ENCODE assay signal across 30 cellular contexts in genomic region chr1:100279954-100280682, GRCh38. TPM values are rescaled to one million over a fixed set of nuclear protein-coding genes. Genes with fewer than 3 reads are reported as not detected.
DNase-seq lines count a peak whose midpoint lies in the region; ATAC-seq, FAIRE-seq and TF ChIP-seq lines count a peak whose summit lies in the region.
"Had no signal": no experiment of that assay in that cellular context is flagged by ENCODE, and none has a peak within 500 bp of the region (broad histone marks: within the 10 kb centered on the region; RNA-seq: fewer than 3 reads in every experiment).

No MANE protein-coding gene starts in this region.

- H3K4me1 Mint-ChIP-seq in activated naive CD8-positive, alpha-beta T cell (ENCODE audit: low read depth): peaks cover 22% of the 10 kb centered on the region
- peaks cover 8% of the 10 kb centered on the region for H3K4me1 Mint-ChIP-seq in activated naive CD8-positive, alpha-beta T cell treated with anti-CD3 and anti-CD28 coated beads for 36 hours
- H3K4me1 Mint-ChIP-seq: stimulated activated naive B cell treated with anti-CD40 and anti-IgM and Interleukin-4, amounts not matched to agents 10 μg/mL and 1 μg/mL and 100 μg/mL, for 72 hours had no signal

- no peak overlapping the region for H3K4me3 Mint-ChIP-seq in activated naive CD8-positive, alpha-beta T cell
- H3K4me3 Mint-ChIP-seq in activated naive CD8-positive, alpha-beta T cell treated with anti-CD3 and anti-CD28 coated beads for 36 hours: no peak overlapping the region
- H3K4me3 Mint-ChIP-seq: activated CD4-positive, alpha-beta T cell treated with anti-CD3 and anti-CD28 coated beads for 36 hours; CD4-positive, CD25-positive, alpha-beta regulatory T cell; immature natural killer cell; memory B cell; stimulated activated naive B cell treated with anti-CD40 and anti-IgM and Interleukin-4, amounts not matched to agents 10 μg/mL and 1 μg/mL and 100 μg/mL, for 72 hours had no signal

- H3K9me3 ChIP-seq in K562 (replicated peaks; ENCODE audit: control insufficient read depth, insufficient read depth, low read depth, low read length) (no peaks in the 10 kb centered on the region; the same call in 1 of the 2 replicates), right atrium auricular region (no peaks in the 10 kb centered on the region), stomach (no peaks in the 10 kb centered on the region)
- H3K9me3 ChIP-seq: A549, prostate gland, SJCRH30 had no signal

- TF ChIP-seq CTCF in K562 (IDR thresholded peaks at IDR 0.05 in 2 of 3, conservative IDR thresholded peaks at IDR 0.05 in 1 of 3; ENCODE audit: insufficient read depth in 2 of 3, low read depth in 1 of 3, low read length in 3 of 3): no peak
- TF ChIP-seq CTCF in right atrium auricular region (IDR thresholded peaks at IDR 0.05): no peak
- no peak for TF ChIP-seq CTCF in stomach (IDR thresholded peaks at IDR 0.05)

- H3K27me3 Mint-ChIP-seq in activated naive CD8-positive, alpha-beta T cell: no peaks in the 10 kb centered on the region
- no peaks in the 10 kb centered on the region for H3K27me3 Mint-ChIP-seq in activated naive CD8-positive, alpha-beta T cell treated with anti-CD3 and anti-CD28 coated beads for 36 hours
- H3K27me3 Mint-ChIP-seq: activated CD4-positive, alpha-beta T cell treated with anti-CD3 and anti-CD28 coated beads for 36 hours; CD4-positive, CD25-positive, alpha-beta regulatory T cell; memory B cell; stimulated activated naive B cell treated with anti-CD40 and anti-IgM and Interleukin-4, amounts not matched to agents 10 μg/mL and 1 μg/mL and 100 μg/mL, for 72 hours had no signal

- H3K36me3 ChIP-seq in K562 (ENCODE audit: control insufficient read depth, insufficient read depth, low read length) (peaks cover 89% of the 10 kb centered on the region), right atrium auricular region (peaks cover 56% of the 10 kb centered on the region), stomach (peaks cover 45 to 99% (median 95%) of the 10 kb centered on the region in 4 donors)

- no peak for DNase-seq in activated naive CD8-positive, alpha-beta T cell treated with anti-CD3 and anti-CD28 coated beads for 36 hours
- DNase-seq in K562 (ENCODE audit: extremely low read depth in 1 of 4, low spot score in 3 of 4) (no peak), right atrium auricular region (ENCODE audit: low spot score) (no peak), stomach (peak; percentile 43)
- no peak for DNase-seq in stimulated activated CD4-positive, alpha-beta T cell treated with anti-CD3 and anti-CD28 coated beads, Interleukin-15, amount 100 ng/mL, for 24 hours
- DNase-seq: activated CD4-positive, alpha-beta T cell treated with anti-CD3 and anti-CD28 coated beads for 36 hours; activated gamma-delta T cell treated with Interleukin-2 at 50 U/mL for 16 hours; AML-193; amniotic stem cell; brain microvascular endothelial cell; CD4-positive, CD25-positive, alpha-beta regulatory T cell; hypothalamus; immature natural killer cell; KBM-7; left colon; NCI-H1092; NCI-H1694; NCI-H2171 treated with DMSO at 0.1 percent for 48 hours; NCI-H510A; SJCRH30; stimulated activated naive B cell treated with anti-CD40 and anti-IgM and Interleukin-4, amounts not matched to agents 10 μg/mL and 1 μg/mL and 100 μg/mL, for 72 hours; T1000 had no signal

- H2AFZ ChIP-seq in K562 (ENCODE audit: low read depth, low read length): no peak overlapping the region

- H3K9ac ChIP-seq in K562 (ENCODE audit: insufficient read depth in 1 of 2, low read depth in 2 of 2, low read length in 2 of 2): no peak overlapping the region

- in situ Hi-C loops in K562 (cut with MboI): no loop called here

- H3K27ac ChIP-seq in K562 (ENCODE audit: extremely low read depth, low read depth, low read length) (no peak overlapping the region), right atrium auricular region (peak overlapping the region; percentile 40 to 76), stomach (no peak overlapping the region)
- H3K27ac ChIP-seq: A549, brain microvascular endothelial cell, prostate gland, SJCRH30, VCaP had no signal

- H3K4me1 ChIP-seq in K562 (replicated peaks in 1 of 2; ENCODE audit: control insufficient read depth in 2 of 2, insufficient read depth in 2 of 2, low read length in 2 of 2) (no peaks in the 10 kb centered on the region), right atrium auricular region (no peaks in the 10 kb centered on the region), stomach (peaks cover 0 to 22% (median 11%) of the 10 kb centered on the region in 4 donors)
- H3K4me1 ChIP-seq: A549, prostate gland, SJCRH30 had no signal

- intact Hi-C loops in K562 (cut with micrococcal nuclease): loop anchor here (5.0 kb wide), 1 partner anchor 177 kb away; no protein-coding TSS in a partner anchor
- intact Hi-C loops in stomach (cut with DNase I; ENCODE audit: low total_unique reads): loop anchor here (10.0 kb wide), 1 partner anchor 185 kb away; no protein-coding TSS in a partner anchor

- no peaks in the 10 kb centered on the region for H4K20me1 ChIP-seq in K562 (replicated peaks; ENCODE audit: control insufficient read depth, insufficient read depth, low read length)

- TF ChIP-seq EP300 in K562 (IDR thresholded peaks at IDR 0.05; ENCODE audit: low read length) (no peak), stomach (IDR thresholded peaks at IDR 0.05) (no peak)

- H3K4me3 ChIP-seq in K562 (no peak overlapping the region), right atrium auricular region (no peak overlapping the region), stomach (no peak overlapping the region)
- H3K4me3 ChIP-seq: A549, prostate gland, SJCRH30 had no signal

- ATAC-seq in K562 (no peak), HG02588 (IDR thresholded peaks at IDR 0.05; ENCODE audit: unreplicated experiment) (no peak), HG03521 (IDR thresholded peaks at IDR 0.05; ENCODE audit: unreplicated experiment) (no peak)
- ATAC-seq: A549; activated CD4-positive, alpha-beta T cell treated with anti-CD3 and anti-CD28 coated beads for 36 hours; left colon; stimulated activated naive B cell treated with anti-CD40 and anti-IgM and Interleukin-4, amounts not matched to agents 10 μg/mL and 1 μg/mL and 100 μg/mL, for 72 hours had no signal

- CTCF ChIA-PET in K562 (lab: Yijun Ruan, JAX; ENCODE audit: low intra/inter-chr PET ratio): no interaction called here

- FAIRE-seq in K562 (lab: Jason Lieb, UNC): no peak
- FAIRE-seq: A549, HTR-8/SVneo had no signal

- 65% methylated on average over 2 of the region's 2 CpGs for WGBS in K562 (ENCODE audit: insufficient coverage, low coverage, missing lambda C conversion rate)
- 24 to 59% (median 40%) methylated on average over 2 of the region's 2 CpGs for WGBS in stomach, 5 donors

- H3K36me3 Mint-ChIP-seq in activated naive CD8-positive, alpha-beta T cell: peaks cover 14% of the 10 kb centered on the region
- peaks cover 26% of the 10 kb centered on the region for H3K36me3 Mint-ChIP-seq in activated naive CD8-positive, alpha-beta T cell treated with anti-CD3 and anti-CD28 coated beads for 36 hours

- no TSS peak for BruUV-seq in K562 (replicated peaks; lab: Mats Ljungman, UMichigan)

- TF ChIP-seq RAD21 in K562 (CRISPR knock-in tag; conservative IDR thresholded peaks at IDR 0.05 in 1 of 2, IDR thresholded peaks at IDR 0.05 in 1 of 2): no peak

- H3K9me1 ChIP-seq in K562 (ENCODE audit: control insufficient read depth, insufficient read depth, low read length): no peaks in the 10 kb centered on the region

- H3K4me2 ChIP-seq in K562 (ENCODE audit: insufficient read depth, low read length): no peak overlapping the region
- H3K4me2 ChIP-seq: A549 had no signal

- H3K9me3 Mint-ChIP-seq in activated naive CD8-positive, alpha-beta T cell (ENCODE audit: low read depth): no peaks in the 10 kb centered on the region
- H3K9me3 Mint-ChIP-seq in activated naive CD8-positive, alpha-beta T cell treated with anti-CD3 and anti-CD28 coated beads for 36 hours: no peaks in the 10 kb centered on the region
- H3K9me3 Mint-ChIP-seq: CD4-positive, CD25-positive, alpha-beta regulatory T cell; immature natural killer cell; memory B cell; stimulated activated naive B cell treated with anti-CD40 and anti-IgM and Interleukin-4, amounts not matched to agents 10 μg/mL and 1 μg/mL and 100 μg/mL, for 72 hours had no signal

- H3K27me3 ChIP-seq in K562 (ENCODE audit: control insufficient read depth in 2 of 2, insufficient read depth in 2 of 2, low read length in 2 of 2): no peaks in the 10 kb centered on the region
- H3K27me3 ChIP-seq in right atrium auricular region: no peaks in the 10 kb centered on the region
- H3K27me3 ChIP-seq in stomach: no peaks in the 10 kb centered on the region
- H3K27me3 ChIP-seq: brain microvascular endothelial cell, SJCRH30 had no signal

- H3K27ac Mint-ChIP-seq in activated naive CD8-positive, alpha-beta T cell: peak overlapping the region; percentile 13
- no peak overlapping the region for H3K27ac Mint-ChIP-seq in activated naive CD8-positive, alpha-beta T cell treated with anti-CD3 and anti-CD28 coated beads for 36 hours
- H3K27ac Mint-ChIP-seq: memory B cell; stimulated activated naive B cell treated with anti-CD40 and anti-IgM and Interleukin-4, amounts not matched to agents 10 μg/mL and 1 μg/mL and 100 μg/mL, for 72 hours had no signal

- TF ChIP-seq POLR2A in K562 (conservative IDR thresholded peaks at IDR 0.05): no peak
- TF ChIP-seq POLR2A in stomach (IDR thresholded peaks at IDR 0.05): no peak

- H3K79me2 ChIP-seq in K562 (ENCODE audit: control insufficient read depth, insufficient read depth, low read length): peaks cover 5% of the 10 kb centered on the region; the same call in 1 of the 3 replicates

- POLR2A ChIA-PET in K562 (lab: Yijun Ruan, JAX): interaction anchor here (0.9 to 1.6 kb wide), 4 partner anchors 9 to 83 kb away, joined by 3 to 5 read pairs (median 4); partner anchors contain the start of gene RTCA

RNA-seq across cellular contexts. Expression of gene RTCA, which starts 14.1 kb away (rescaled TPM):
- 10 to 100 TPM; 49.4 to 50.4 TPM for total RNA-seq in activated naive CD8-positive, alpha-beta T cell treated with anti-CD3 and anti-CD28 coated beads for 36 hours
- 46.7 and 59.6 TPM in 2 replicates for total RNA-seq in K562 (2011; cell fraction: chromatin; rRNA removed; ENCODE audit: low replicate concordance)
- total RNA-seq in K562 (2011; cell fraction: nucleolus; rRNA removed): 40.4 and 45.0 TPM in 2 replicates
- 42.6 and 56.6 TPM in 2 replicates for total RNA-seq in K562 (2011; cell fraction: nucleoplasm; rRNA removed)
- total RNA-seq in K562 (2014; rRNA removed) (45.8 and 47.8 TPM in 2 replicates), K562 (2014; rRNA removed; fragmentation: Illumina TruSeq; extraction: Trizol) (40.6 and 48.1 TPM in 2 replicates), K562 (2015; rRNA removed; fragmentation: Illumina TruSeq; extraction: Trizol) (38.5 and 43.3 TPM in 2 replicates), K562 (2021) (43.2 and 44.3 TPM in 2 replicates), right atrium auricular region (10 to 100 TPM; 20.2 to 30.7 TPM), stomach (10 to 100 TPM; 16.5 to 51.9 (median 19.8) TPM)
- polyA plus RNA-seq in K562 (2011; rRNA removed) (46.6 and 57.2 TPM in 2 replicates), K562 (2014; fragmentation: Illumina TruSeq; extraction: Trizol) (33.2 and 37.5 TPM in 2 replicates), K562 (2014; fragmentation: Nextera tagmentation; extraction: Ambion mirVana) (10 to 100 TPM; 11.6 to 13.1 TPM), K562 (2014; rRNA removed) (46.3 and 51.4 TPM in 2 replicates), stomach (10 to 100 TPM; 22.1 to 29.6 (median 22.6) TPM)
- 15.5 and 28.2 TPM in 2 replicates for polyA plus RNA-seq in K562 (2011; cell fraction: cytosol; rRNA removed)
- polyA plus RNA-seq in K562 (2011; cell fraction: nucleus; rRNA removed): 27.5 and 31.1 TPM in 2 replicates
- polyA plus RNA-seq in K562 (2012): 43.2 and 65.0 TPM in 2 replicates
- polyA minus RNA-seq in K562 (2011; rRNA and poly(A)+ RNA removed): 46.3 and 59.5 TPM in 2 replicates
- 18.6 and 19.3 TPM in 2 replicates for polyA minus RNA-seq in K562 (2011; cell fraction: cytosol; rRNA and poly(A)+ RNA removed)
- polyA minus RNA-seq in K562 (2011; cell fraction: nucleus; rRNA and poly(A)+ RNA removed): 37.7 and 58.6 TPM in 2 replicates

RNA-seq across cellular contexts. Expression of gene DBT, which starts 30.5 kb away (rescaled TPM):
- total RNA-seq in activated naive CD8-positive, alpha-beta T cell treated with anti-CD3 and anti-CD28 coated beads for 36 hours: 10 to 100 TPM; 12.1 to 12.9 TPM
- 11.9 and 33.4 TPM in 2 replicates for total RNA-seq in K562 (2011; cell fraction: chromatin; rRNA removed; ENCODE audit: low replicate concordance)
- total RNA-seq in K562 (2011; cell fraction: nucleolus; rRNA removed): 5.0 and 6.2 TPM in 2 replicates
- 10.9 and 12.6 TPM in 2 replicates for total RNA-seq in K562 (2011; cell fraction: nucleoplasm; rRNA removed)
- total RNA-seq in K562 (2014; rRNA removed): 3.1 and 3.6 TPM in 2 replicates
- total RNA-seq in K562 (2014; rRNA removed; fragmentation: Illumina TruSeq; extraction: Trizol): 13.5 and 17.5 TPM in 2 replicates
- 7.0 and 7.3 TPM in 2 replicates for total RNA-seq in K562 (2015; rRNA removed; fragmentation: Illumina TruSeq; extraction: Trizol)
- total RNA-seq in K562 (2021): 9.1 and 9.5 TPM in 2 replicates
- 10.9 and 12.1 TPM in 2 replicates for polyA plus RNA-seq in K562 (2011; rRNA removed)
- polyA plus RNA-seq in K562 (2011; cell fraction: cytosol; rRNA removed): 1.5 and 3.3 TPM in 2 replicates
- 4.2 and 5.2 TPM in 2 replicates for polyA plus RNA-seq in K562 (2011; cell fraction: nucleus; rRNA removed)
- 4.4 and 8.1 TPM in 2 replicates for polyA plus RNA-seq in K562 (2012)
- 6.1 and 7.7 TPM in 2 replicates for polyA plus RNA-seq in K562 (2014; fragmentation: Illumina TruSeq; extraction: Trizol)
- polyA plus RNA-seq in K562 (2014; fragmentation: Nextera tagmentation; extraction: Ambion mirVana): 1 to 10 TPM; 2.7 to 3.3 TPM
- polyA plus RNA-seq in K562 (2014; rRNA removed): 4.1 and 5.0 TPM in 2 replicates
- polyA minus RNA-seq in K562 (2011; rRNA and poly(A)+ RNA removed): 21.3 and 21.7 TPM in 2 replicates
- 2.6 and 4.8 TPM in 2 replicates for polyA minus RNA-seq in K562 (2011; cell fraction: cytosol; rRNA and poly(A)+ RNA removed)
- 7.1 and 16.7 TPM in 2 replicates for polyA minus RNA-seq in K562 (2011; cell fraction: nucleus; rRNA and poly(A)+ RNA removed)
- 10 to 100 TPM in 1 of 2 donors, 1 to 10 TPM in 1; 6.2 to 14.0 TPM for total RNA-seq in right atrium auricular region
- 10 to 100 TPM in 2 of 5 donors, 1 to 10 TPM in 2, under 1 TPM in 1; 0.87 to 22.3 (median 7.7) TPM for total RNA-seq in stomach
- 1 to 10 TPM; 4.5 to 6.1 (median 5.8) TPM for polyA plus RNA-seq in stomach

Comparison
In these comparisons a context has a peak if more than half of its experiments do, and no peak if none do; other contexts are left out.
1. H3K27ac ChIP-seq: peak in right atrium auricular region (2 of 2); none in K562 (single experiment) and stomach (0 of 5).